ENCODE assay signal across 8 cellular contexts in genomic region chr17:50094243-50094752, GRCh38. TPM values are rescaled to one million over a fixed set of nuclear protein-coding genes. Genes with fewer than 3 reads are reported as not detected.
A peak's percentile ranks its signal among the peaks of the same experiment; 100 is the strongest.
DNase-seq lines count a peak whose midpoint lies in the region; ATAC-seq, FAIRE-seq and TF ChIP-seq lines count a peak whose summit lies in the region.

No MANE protein-coding gene starts in this region.

- no peaks in the 10 kb centered on the region for H3K27me3 ChIP-seq in pancreas
- H3K27me3 ChIP-seq in thymus (ENCODE audit: control insufficient read depth, insufficient read depth) = no peaks in the 10 kb centered on the region

- H3K27ac ChIP-seq in pancreas = peak overlapping the region; percentile 36 to 74 (median 65)
- peak overlapping the region; percentile 81 for H3K27ac ChIP-seq in thymus (ENCODE audit: low read depth)

- H3K9me3 ChIP-seq in pancreas (no peaks in the 10 kb centered on the region), thymus (ENCODE audit: control insufficient read depth) (no peaks in the 10 kb centered on the region)

- 0% methylated on average over 21 of the region's 21 CpGs for WGBS in pancreas, 2 donors
- WGBS in thymus = under 1% methylated on average over 21 of the region's 21 CpGs

- TF ChIP-seq CTCF in AG10803 (conservative IDR thresholded peaks at IDR 0.05; ENCODE audit: low read length) (peak; percentile 74), pancreas (IDR thresholded peaks at IDR 0.05) (peak; percentile 85 to 95 (median 88))

- peak overlapping the region; percentile 64 for H3K4me3 ChIP-seq in AG10803 (ENCODE audit: low read length)
- peak overlapping the region; percentile 41 to 88 (median 81) for H3K4me3 ChIP-seq in pancreas
- peak overlapping the region; percentile 71 for H3K4me3 ChIP-seq in thymus (ENCODE audit: low read length)

- intact Hi-C loops in Right ventricle myocardium superior (cut with DNase I) (no loop called here), pancreas (cut with DNase I) (no loop called here)

- H3K4me1 ChIP-seq in pancreas = peaks cover 0 to 3% (median under 1%) of the 10 kb centered on the region in 3 donors
- H3K4me1 ChIP-seq in thymus (ENCODE audit: control insufficient read depth, insufficient read depth, low read length) = peaks cover 13% of the 10 kb centered on the region

- H3K36me3 ChIP-seq in pancreas (peaks cover 0 to 14% (median 7%) of the 10 kb centered on the region in 3 donors), thymus (ENCODE audit: control insufficient read depth, insufficient read depth) (peaks cover 21% of the 10 kb centered on the region)

- no peak for FAIRE-seq in pancreas (lab: Jason Lieb, UNC)

- ATAC-seq in GM19395 (IDR thresholded peaks at IDR 0.05; ENCODE audit: unreplicated experiment) (peak; percentile 43), Right ventricle myocardium superior (ENCODE audit: poor library complexity) (peak; percentile 82), pancreas (peak; percentile 66 to 88 (median 79))

- DNase-seq in AG10803 (ENCODE audit: low read depth) = peak; percentile 82
- DNase-seq in NCI-H1092 treated with DMSO at 0.1 percent for 48 hours (lab: John Stamatoyannopoulos, UW) = peak; percentile 86
- DNase-seq in SKM-1 treated with dmso at 0.1 percent for 144 hours (lab: John Stamatoyannopoulos, UW; ENCODE audit: unreplicated experiment) = peak; percentile 71
- peak; percentile 82 for DNase-seq in activated naive CD8-positive, alpha-beta T cell treated with anti-CD3 and anti-CD28 coated beads, Interleukin-2, amount 50 U/mL, for 16 hours (ENCODE audit: low read depth, low spot score)
- DNase-seq in Right ventricle myocardium superior = peak; percentile 95
- peak; percentile 82 to 97 (median 91) for DNase-seq in pancreas

RNA-seq across cellular contexts. Expression of gene PDK2, which starts 0.9 kb away (rescaled TPM):
- total RNA-seq in Right ventricle myocardium superior = 250 TPM
- 10 to 100 TPM; 15.3 to 50.0 (median 36.2) TPM for total RNA-seq in pancreas
- polyA plus RNA-seq in pancreas = 10 to 100 TPM; 26.6 to 26.8 TPM
- polyA plus RNA-seq in thymus = 14.5 TPM

RNA-seq across cellular contexts. Expression of gene SAMD14, which starts 35.7 kb away (rescaled TPM):
- 0.78 TPM for total RNA-seq in Right ventricle myocardium superior
- total RNA-seq in pancreas = under 1 TPM; 0.09 to 0.90 (median 0.33) TPM
- polyA plus RNA-seq in pancreas = 1 to 10 TPM in 1 of 2 donors, under 1 TPM in 1; 0.80 to 1.3 TPM
- polyA plus RNA-seq in thymus = 0.62 TPM

RNA-seq across cellular contexts. Expression of gene ITGA3, which starts 38.4 kb away (rescaled TPM):
- 12.6 TPM for total RNA-seq in Right ventricle myocardium superior
- 10 to 100 TPM; 16.8 to 61.2 (median 23.0) TPM for total RNA-seq in pancreas
- polyA plus RNA-seq in pancreas = 10 to 100 TPM; 28.3 to 35.2 TPM
- 27.7 TPM for polyA plus RNA-seq in thymus

RNA-seq across cellular contexts. Expression of gene PPP1R9B, which starts 56.2 kb away (rescaled TPM):
- total RNA-seq in Right ventricle myocardium superior = 35.4 TPM
- total RNA-seq in pancreas = 10 to 100 TPM; 13.5 to 34.6 (median 17.7) TPM
- polyA plus RNA-seq in pancreas = 10 to 100 TPM; 14.3 to 29.2 TPM
- polyA plus RNA-seq in thymus = 47.9 TPM

Comparison
In these comparisons a context has a peak if more than half of its experiments do, and no peak if none do; other contexts are left out.
1. Peak in every context shown above with its lines: DNase-seq, ATAC-seq, H3K4me3 ChIP-seq and H3K27ac ChIP-seq.